8 cellular contexts compared by ENCODE assay signal in genomic region chr3:105869531-105869833, GRCh38. TPM values are rescaled to one million over a fixed set of nuclear protein-coding genes. Genes with fewer than 3 reads are reported as not detected.
DNase-seq lines count a peak whose midpoint lies in the region; ATAC-seq and TF ChIP-seq lines count a peak whose summit lies in the region.

No MANE protein-coding gene starts in this region.

- H3K79me2 ChIP-seq in neural progenitor cell (ENCODE audit: low read depth) = peaks cover 60% of the 10 kb centered on the region

- H3K27me3 Mint-ChIP-seq in effector memory CD8-positive, alpha-beta T cell = no peaks in the 10 kb centered on the region
- H3K27me3 Mint-ChIP-seq in neural progenitor cell (ENCODE audit: insufficient read depth, low read depth) = peaks cover 4% of the 10 kb centered on the region

- H3K9me3 ChIP-seq in NT2/D1 (ENCODE audit: insufficient read depth, low read length) = no peaks in the 10 kb centered on the region
- no peaks in the 10 kb centered on the region for H3K9me3 ChIP-seq in neural progenitor cell (ENCODE audit: low read depth)

- H3K4me3 Mint-ChIP-seq in effector memory CD8-positive, alpha-beta T cell = peak overlapping the region in 1 of 2 donors; percentile 93
- peak overlapping the region; percentile 99 for H3K4me3 Mint-ChIP-seq in neural progenitor cell

- H2AFZ ChIP-seq in neural progenitor cell (replicated peaks) = peak overlapping the region; percentile 26

- peaks cover 24 to 34% of the 10 kb centered on the region in 2 donors for H3K4me1 Mint-ChIP-seq in effector memory CD8-positive, alpha-beta T cell (ENCODE audit: low read depth in 2 of 2)
- H3K4me1 Mint-ChIP-seq in neural progenitor cell = peaks cover 35% of the 10 kb centered on the region

- peak overlapping the region; percentile 94 to 96 for H3K27ac Mint-ChIP-seq in effector memory CD8-positive, alpha-beta T cell
- H3K27ac Mint-ChIP-seq in neural progenitor cell = peak overlapping the region; percentile 100

- no peak for ATAC-seq in effector memory CD8-positive, alpha-beta T cell (replicated peaks)
- ATAC-seq in HG03354 (IDR thresholded peaks at IDR 0.05; ENCODE audit: poor library complexity, severe bottlenecking, unreplicated experiment) = no peak
- ATAC-seq in GM21423 (IDR thresholded peaks at IDR 0.05; ENCODE audit: unreplicated experiment) = no peak

- H3K27me3 ChIP-seq in NT2/D1 (ENCODE audit: insufficient read depth, insufficient read length) (peaks cover 6% of the 10 kb centered on the region), neural progenitor cell (no peaks in the 10 kb centered on the region)

- peak overlapping the region; percentile 73 for H3K9ac ChIP-seq in NT2/D1 (ENCODE audit: insufficient read length, low read depth)
- peak overlapping the region; percentile 15 for H3K9ac ChIP-seq in neural progenitor cell

- H3K4me3 ChIP-seq in NT2/D1 (ENCODE audit: insufficient read length, low read depth) (peak overlapping the region; percentile 91), neural progenitor cell (peak overlapping the region; percentile 97)

- H3K36me3 ChIP-seq in NT2/D1 (ENCODE audit: insufficient read depth, insufficient read length, low read length) (peaks cover 8% of the 10 kb centered on the region), neural progenitor cell (peaks cover 2% of the 10 kb centered on the region)

- TF ChIP-seq CTCF in C4-2B (conservative IDR thresholded peaks at IDR 0.05) = no peak
- TF ChIP-seq CTCF in neural progenitor cell (IDR thresholded peaks at IDR 0.05) = no peak

- peaks cover 15% of the 10 kb centered on the region for H3F3A ChIP-seq in neural progenitor cell (ENCODE audit: low read depth)

- peak overlapping the region; percentile 74 for H3K27ac ChIP-seq in C4-2B
- peak overlapping the region; percentile 93 for H3K27ac ChIP-seq in neural progenitor cell

- H3K4me1 ChIP-seq in NT2/D1 (ENCODE audit: insufficient read depth, insufficient read length) (no peaks in the 10 kb centered on the region), neural progenitor cell (peaks cover 48% of the 10 kb centered on the region)

- H3K36me3 Mint-ChIP-seq in effector memory CD8-positive, alpha-beta T cell (ENCODE audit: insufficient read depth) = peaks cover 39% of the 10 kb centered on the region
- peaks cover 11% of the 10 kb centered on the region for H3K36me3 Mint-ChIP-seq in neural progenitor cell

- DNase-seq in NT2/D1 (ENCODE audit: low read depth, low spot score) (no peak), neural progenitor cell (ENCODE audit: low spot score) (no peak), GDM1 (lab: John Stamatoyannopoulos, UW) (no peak), cortex of kidney (lab: John Stamatoyannopoulos, UW) (no peak)
- no peak for DNase-seq in effector memory CD8-positive, alpha-beta T cell

- H4K20me1 ChIP-seq in neural progenitor cell (ENCODE audit: low read depth) = peaks cover 33% of the 10 kb centered on the region

- H3K9me3 Mint-ChIP-seq in effector memory CD8-positive, alpha-beta T cell = no peaks in the 10 kb centered on the region
- H3K9me3 Mint-ChIP-seq in neural progenitor cell = no peaks in the 10 kb centered on the region

- peak overlapping the region; percentile 93 for H3K4me2 ChIP-seq in neural progenitor cell

RNA-seq across cellular contexts. Expression of gene CBLB, which starts 0.7 kb away (rescaled TPM):
- total RNA-seq in neural progenitor cell (ENCODE audit: low replicate concordance) = 61.2 and 105 TPM in 2 replicates
